Comparison of ENCODE assay signal across 8 cellular contexts in genomic region chr11:20443596-20443995, GRCh38. TPM values are rescaled to one million over a fixed set of nuclear protein-coding genes. Genes with fewer than 3 reads are reported as not detected.
A peak's percentile ranks its signal among the peaks of the same experiment; 100 is the strongest.
DNase-seq lines count a peak whose midpoint lies in the region; ATAC-seq and TF ChIP-seq lines count a peak whose summit lies in the region.

No MANE protein-coding gene starts in this region.

- TF ChIP-seq CTCF in KMS-11 (conservative IDR thresholded peaks at IDR 0.05; ENCODE audit: low read depth, low read length) (0 out of 2 replicates have a peak, but pooled peaks have one; percentile 37), astrocyte of the cerebellum (IDR thresholded peaks at IDR 0.05; ENCODE audit: low read depth, low read length, missing control alignments) (peak; percentile 31)

- no peaks in the 10 kb centered on the region for H3K9me3 ChIP-seq in effector memory CD4-positive, alpha-beta T cell (ENCODE audit: control insufficient read depth, low read length)

- no peaks in the 10 kb centered on the region for H3K4me1 ChIP-seq in KMS-11 (ENCODE audit: low read depth, poor library complexity, severe bottlenecking)
- H3K4me1 ChIP-seq in effector memory CD4-positive, alpha-beta T cell (ENCODE audit: control insufficient read depth, insufficient read depth, low read length, poor library complexity, severe bottlenecking), result no peaks in the 10 kb centered on the region

- no peak overlapping the region for H3K9ac ChIP-seq in KMS-11

- H3K79me2 ChIP-seq in KMS-11 (ENCODE audit: insufficient read depth, low read depth), result no peaks in the 10 kb centered on the region

- no peak overlapping the region for H3K4me3 ChIP-seq in KMS-11 (IDR thresholded peaks at IDR 0.05; ENCODE audit: insufficient read depth, low read depth, low read length)
- no peak overlapping the region for H3K4me3 ChIP-seq in astrocyte of the cerebellum (ENCODE audit: low read depth, low read length)
- H3K4me3 ChIP-seq in effector memory CD4-positive, alpha-beta T cell (ENCODE audit: insufficient read depth, low read depth, low read length, poor library complexity, severe bottlenecking), result no peak overlapping the region

- DNase-seq in DMS53 treated with DMSO at 0.1 percent for 48 hours (lab: John Stamatoyannopoulos, UW; ENCODE audit: unreplicated experiment) (peak; percentile 15), astrocyte of the cerebellum (ENCODE audit: low read depth) (no peak), lung microvascular endothelial cell (ENCODE audit: low read depth in 2 of 2) (peak; percentile 43 to 63), T1000 (lab: John Stamatoyannopoulos, UW) (no peak)
- DNase-seq in stimulated activated naive CD8-positive, alpha-beta T cell treated with anti-CD3 and anti-CD28 coated beads, Interleukin-15, Interleukin-2, amounts not matched to agents 100 U/mL and 50 U/mL, for 24 hours, result no peak
- no peak for DNase-seq in effector memory CD4-positive, alpha-beta T cell

- no peaks in the 10 kb centered on the region for H3K27me3 ChIP-seq in KMS-11 (ENCODE audit: insufficient read depth, low read depth)
- no peaks in the 10 kb centered on the region for H3K27me3 ChIP-seq in effector memory CD4-positive, alpha-beta T cell (replicated peaks; ENCODE audit: control insufficient read depth, insufficient read depth, low read length, poor library complexity, severe bottlenecking)

- no peak overlapping the region for H2AFZ ChIP-seq in KMS-11 (ENCODE audit: low read depth)

- in situ Hi-C loops in astrocyte of the cerebellum (cut with HindIII; ENCODE audit: low sequenced_read_pairs), result no loop called here

- H3K4me2 ChIP-seq in KMS-11, result no peak overlapping the region

- H3K36me3 ChIP-seq in KMS-11 (ENCODE audit: insufficient read depth), result no peaks in the 10 kb centered on the region
- H3K36me3 ChIP-seq in effector memory CD4-positive, alpha-beta T cell (ENCODE audit: control insufficient read depth, insufficient read depth, low read length), result no peaks in the 10 kb centered on the region

- no peaks in the 10 kb centered on the region for H4K20me1 ChIP-seq in KMS-11 (ENCODE audit: insufficient read depth)

- ATAC-seq in HG02763 (IDR thresholded peaks at IDR 0.05; ENCODE audit: unreplicated experiment), result no peak
- ATAC-seq in stimulated activated naive CD8-positive, alpha-beta T cell treated with anti-CD3 and anti-CD28 coated beads, Interleukin-15, Interleukin-2, amounts not matched to agents 100 U/mL and 50 U/mL, for 24 hours, result no peak

- H3K27ac ChIP-seq in KMS-11, result no peak overlapping the region
- no peak overlapping the region for H3K27ac ChIP-seq in effector memory CD4-positive, alpha-beta T cell (ENCODE audit: insufficient read depth, low read length, poor library complexity, severe bottlenecking)

RNA-seq across cellular contexts. Expression of gene PRMT3, which starts 56.1 kb away (rescaled TPM):
- 8.5 TPM in 2 replicates for total RNA-seq in lung microvascular endothelial cell

Comparison
In these comparisons a context has a peak if more than half of its experiments do, and no peak if none do; other contexts are left out.
1. DNase-seq: peak in DMS53 treated with DMSO at 0.1 percent for 48 hours (single experiment) and lung microvascular endothelial cell (2 of 2); none in astrocyte of the cerebellum (single experiment), stimulated activated naive CD8-positive, alpha-beta T cell treated with anti-CD3 and anti-CD28 coated beads, Interleukin-15, Interleukin-2, amounts not matched to agents 100 U/mL and 50 U/mL, for 24 hours (single experiment), T1000 (single experiment) and effector memory CD4-positive, alpha-beta T cell (0 of 3).